8 cellular contexts compared by ENCODE assay signal in the genomic region with DNA sequence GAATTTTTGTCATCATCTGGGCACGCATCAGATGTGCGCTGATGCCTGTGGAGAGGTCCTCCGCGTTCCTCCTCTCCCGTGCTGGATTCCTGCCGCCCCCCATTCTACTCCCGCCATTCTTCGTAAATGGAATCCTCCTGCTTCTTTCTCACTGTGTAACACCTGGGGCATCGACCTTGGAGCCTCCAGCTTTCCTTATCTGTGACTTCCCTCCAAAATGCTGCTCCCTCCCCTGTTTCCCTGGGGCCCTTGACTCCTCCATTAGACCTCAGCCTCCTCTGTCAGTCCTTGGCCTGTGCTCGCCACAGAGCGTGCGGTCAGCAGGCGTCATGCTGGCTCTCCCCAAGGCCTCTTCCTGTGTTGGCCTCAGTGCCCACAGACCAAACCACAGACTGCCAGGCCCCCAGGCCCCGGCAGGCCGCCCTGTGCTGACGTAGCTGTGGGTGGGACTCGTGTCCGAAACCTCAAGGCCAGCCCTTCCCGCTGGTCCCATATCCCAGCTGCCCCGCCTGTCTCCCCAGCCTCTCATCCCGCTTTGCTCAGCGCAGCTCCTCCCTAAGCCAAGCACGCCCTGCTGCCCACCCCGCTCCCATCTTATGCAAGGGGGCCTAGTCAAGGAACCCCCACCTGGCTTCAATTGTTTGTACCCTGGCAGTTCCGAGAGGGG. TPM values are rescaled to one million over a fixed set of nuclear protein-coding genes. Genes with fewer than 3 reads are reported as not detected.
DNase-seq lines count a peak whose midpoint lies in the region; ATAC-seq and TF ChIP-seq lines count a peak whose summit lies in the region.

No MANE protein-coding gene starts in this region.

- peak; percentile 95 for DNase-seq in amniotic epithelial cell (ENCODE audit: low read depth)
- no peak for DNase-seq in left lobe of liver (ENCODE audit: low spot score)
- DNase-seq in transverse colon: peak; percentile 56
- DNase-seq in DMS79 treated with DMSO at 0.1 percent for 48 hours (lab: John Stamatoyannopoulos, UW): no peak
- no peak for DNase-seq in activated effector memory CD4-positive, alpha-beta T cell treated with Interleukin-2 at 50 U/mL for 16 hours
- no peak for DNase-seq in SIG-M5 (lab: John Stamatoyannopoulos, UW)

- H3K4me3 ChIP-seq in transverse colon: peak overlapping the region in 2 of 4 donors; percentile 2 to 10

- H3K4me1 ChIP-seq in transverse colon: peaks cover 0 to 5% (median 2%) of the 10 kb centered on the region in 4 donors

- no peak for TF ChIP-seq CTCF in transverse colon (IDR thresholded peaks at IDR 0.05)

- H3K9me3 ChIP-seq in transverse colon: no peaks in the 10 kb centered on the region

- no peaks in the 10 kb centered on the region for H3K27me3 ChIP-seq in transverse colon

- peak overlapping the region; percentile 32 to 57 (median 46) for H3K27ac ChIP-seq in transverse colon

- no peak for TF ChIP-seq POLR2A in transverse colon (IDR thresholded peaks at IDR 0.05)

- intact Hi-C loops in transverse colon (cut with DNase I; ENCODE audit: low total_unique reads): loop anchor here (10.0 kb wide), 1 partner anchor 58 kb away; no protein-coding TSS in a partner anchor

- TF ChIP-seq EP300 in transverse colon (IDR thresholded peaks at IDR 0.05; ENCODE audit: low read depth): no peak

- ATAC-seq in GM18498 (IDR thresholded peaks at IDR 0.05; ENCODE audit: unreplicated experiment): peak; percentile 64
- ATAC-seq in HG03280 (IDR thresholded peaks at IDR 0.05; ENCODE audit: unreplicated experiment): peak; percentile 33
- peak; percentile 48 for ATAC-seq in left lobe of liver

- H3K36me3 ChIP-seq in transverse colon: no peaks in the 10 kb centered on the region

- in situ Hi-C loops in transverse colon (cut with MboI; ENCODE audit: low pct_ligation_motif_present in 1 of 4, low pct_unique_long_range_greater_than_20kb in 1 of 4, low sequenced_read_pairs in 3 of 4): no loop called here

- WGBS in transverse colon (ENCODE audit: low coverage in 1 of 2), 2 donors: 80 to 86% methylated on average over 12 to 25 of the region's 25 CpGs

RNA-seq across cellular contexts. Expression of gene TNFAIP8L3, which starts 17.7 kb away (rescaled TPM):
- total RNA-seq in left lobe of liver (1.1 TPM), transverse colon (10 to 100 TPM in 1 of 4 donors, 1 to 10 TPM in 3; 6.8 to 35.5 (median 8.6) TPM)

Comparison
In these comparisons a context has a peak if more than half of its experiments do, and no peak if none do; other contexts are left out.
1. DNase-seq: peak in amniotic epithelial cell (single experiment) and transverse colon (single experiment); none in left lobe of liver (single experiment), DMS79 treated with DMSO at 0.1 percent for 48 hours (single experiment), activated effector memory CD4-positive, alpha-beta T cell treated with Interleukin-2 at 50 U/mL for 16 hours (single experiment) and SIG-M5 (single experiment).
2. Peak in every context shown above with its lines, with median percentiles within 50 percentile points of each other: ATAC-seq.